ENCODE assay signal across 25 cellular contexts in the genomic region with DNA sequence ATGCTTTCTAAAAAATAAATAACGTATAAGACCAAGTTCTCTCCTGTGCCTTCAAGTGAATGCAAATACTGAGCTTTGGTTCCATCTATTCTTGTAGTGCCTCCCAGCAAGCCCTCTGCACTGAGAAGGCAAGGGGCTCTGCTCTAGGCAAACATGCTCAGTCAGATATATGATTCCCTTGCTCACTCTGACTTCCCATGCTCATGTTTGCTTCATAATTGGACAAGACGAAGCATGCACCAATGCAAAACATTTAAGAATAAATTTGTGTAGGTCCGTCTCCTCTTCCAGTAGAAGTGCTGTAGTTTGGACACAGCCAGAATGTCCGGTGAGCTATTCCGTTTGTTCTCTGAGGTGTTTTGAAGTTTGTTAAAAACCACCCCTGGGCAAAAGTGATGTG.
DNase-seq lines count a peak whose midpoint lies in the region; ATAC-seq and TF ChIP-seq lines count a peak whose summit lies in the region.
"Had no signal": no experiment of that assay in that cellular context is flagged by ENCODE, and none has a peak within 500 bp of the region (broad histone marks: within the 10 kb centered on the region; RNA-seq: fewer than 3 reads in every experiment).

No MANE protein-coding gene starts in this region.

- no peaks in the 10 kb centered on the region for H4K20me1 ChIP-seq in smooth muscle cell (ENCODE audit: low read depth)

- no peaks in the 10 kb centered on the region for H3K79me2 ChIP-seq in smooth muscle cell (ENCODE audit: low read depth)

- DNase-seq in NCI-H526 (lab: John Stamatoyannopoulos, UW) (peak; percentile 18 to 34), NCI-H526 treated with DMSO at 0.1 percent for 48 hours (lab: John Stamatoyannopoulos, UW) (no peak), RWPE2 (ENCODE audit: low spot score) (no peak), smooth muscle cell (lab: John Stamatoyannopoulos, UW; ENCODE audit: unreplicated experiment) (no peak), NCI-H187 treated with DMSO at 0.1 percent for 48 hours (lab: John Stamatoyannopoulos, UW) (no peak)
- DNase-seq: BE2C; CD8-positive, alpha-beta memory T cell; DMS 273 treated with DMSO at 0.1 percent for 48 hours; DMS79 treated with DMSO at 0.1 percent for 48 hours; GF-D8; H9; Karpas-422; NCI-H1092 treated with DMSO at 0.1 percent for 48 hours; NCI-H1436; NCI-H1930; NCI-H2107; NCI-H524; NCI-H82; RPMI8226; SHP77 treated with DMSO at 0.1 percent for 48 hours had no signal

- no peak overlapping the region for H2AFZ ChIP-seq in smooth muscle cell (ENCODE audit: low read depth)
- H2AFZ ChIP-seq: GM23338 had no signal

- H3K4me2 ChIP-seq in smooth muscle cell: no peak overlapping the region
- H3K4me2 ChIP-seq: GM23338 had no signal

- peaks cover 25% of the 10 kb centered on the region for H3K36me3 ChIP-seq in RWPE2 (ENCODE audit: low read depth)
- no peaks in the 10 kb centered on the region for H3K36me3 ChIP-seq in smooth muscle cell (ENCODE audit: low read depth)

- 88% methylated on average over 5 of the region's 5 CpGs for WGBS in smooth muscle cell (ENCODE audit: low lambda C conversion rate)

- H3K4me3 ChIP-seq in RWPE2 (ENCODE audit: severe bottlenecking) (no peak overlapping the region), smooth muscle cell (no peak overlapping the region)
- H3K4me3 ChIP-seq: GM23338 had no signal

- no peak overlapping the region for H3K9ac ChIP-seq in smooth muscle cell (ENCODE audit: low read depth)

- H3K9me3 ChIP-seq in RWPE2 (ENCODE audit: severe bottlenecking): no peaks in the 10 kb centered on the region
- H3K9me3 ChIP-seq in smooth muscle cell (replicated peaks; ENCODE audit: low read depth): no peaks in the 10 kb centered on the region
- H3K9me3 ChIP-seq: BE2C had no signal

- H3K27ac ChIP-seq in RWPE2 (ENCODE audit: poor library complexity, severe bottlenecking): peak overlapping the region; percentile 68
- peak overlapping the region; percentile 80 for H3K27ac ChIP-seq in smooth muscle cell (ENCODE audit: low read depth)
- H3K27ac ChIP-seq: 22Rv1 had no signal

- no peaks in the 10 kb centered on the region for H3K27me3 ChIP-seq in RWPE2 (ENCODE audit: insufficient read depth, poor library complexity, severe bottlenecking)
- no peaks in the 10 kb centered on the region for H3K27me3 ChIP-seq in smooth muscle cell (ENCODE audit: low read depth)
- H3K27me3 ChIP-seq: BE2C had no signal

- no peak for TF ChIP-seq CTCF in RWPE2 (IDR thresholded peaks at IDR 0.05; ENCODE audit: poor library complexity, severe bottlenecking)
- no peak for TF ChIP-seq CTCF in smooth muscle cell (IDR thresholded peaks at IDR 0.05; ENCODE audit: borderline replicate concordance, insufficient read depth, poor library complexity, severe bottlenecking)

- ATAC-seq in RWPE2 (ENCODE audit: low read depth): no peak
- ATAC-seq in esophagus mucosa: peak; percentile 32
- ATAC-seq in GM21447 (IDR thresholded peaks at IDR 0.05; ENCODE audit: unreplicated experiment): no peak
- ATAC-seq: GM23338, HepG2 had no signal

- peaks cover 9% of the 10 kb centered on the region for H3F3A ChIP-seq in smooth muscle cell (ENCODE audit: low read depth)

- H3K4me1 ChIP-seq in RWPE2 (ENCODE audit: insufficient read depth, poor library complexity, severe bottlenecking) (peaks cover 25% of the 10 kb centered on the region), smooth muscle cell (ENCODE audit: low read depth) (peaks cover 9% of the 10 kb centered on the region)

Comparison
In these comparisons a context has a peak if more than half of its experiments do, and no peak if none do; other contexts are left out.
1. DNase-seq: peak in NCI-H526 (2 of 2); none in NCI-H526 treated with DMSO at 0.1 percent for 48 hours (single experiment), RWPE2 (single experiment), smooth muscle cell (single experiment) and NCI-H187 treated with DMSO at 0.1 percent for 48 hours (single experiment).